16 cellular contexts compared by ENCODE assay signal in genomic region chr22:45172872-45173585, GRCh38. TPM values are rescaled to one million over a fixed set of nuclear protein-coding genes. Genes with fewer than 3 reads are reported as not detected.
DNase-seq lines count a peak whose midpoint lies in the region; ATAC-seq lines count a peak whose summit lies in the region.
"Had no signal": no experiment of that assay in that cellular context is flagged by ENCODE, and none has a peak within 500 bp of the region (broad histone marks: within the 10 kb centered on the region; RNA-seq: fewer than 3 reads in every experiment).

No MANE protein-coding gene starts in this region.

- H3K27ac ChIP-seq in KOPT-K1 (ENCODE audit: low read depth, low read length, poor library complexity, severe bottlenecking) (peak overlapping the region; percentile 94), trophoblast cell (ENCODE audit: low read depth, low read length) (no peak overlapping the region)
- H3K27ac ChIP-seq: brain microvascular endothelial cell, esophagus squamous epithelium, lower lobe of right lung had no signal

- H3K4me3 Mint-ChIP-seq in activated T-cell treated with anti-CD3 and anti-CD28 coated beads, Interleukin-2, amount 50 U/mL, for 72 hours: peak overlapping the region; percentile 60 to 63
- peak overlapping the region; percentile 46 for H3K4me3 Mint-ChIP-seq in activated naive CD8-positive, alpha-beta T cell treated with anti-CD3 and anti-CD28 coated beads for 36 hours
- no peak overlapping the region for H3K4me3 Mint-ChIP-seq in stimulated activated memory B cell treated with anti-CD40 and anti-IgM and Interleukin-4, amounts not matched to agents 10 μg/mL and 1 μg/mL and 100 μg/mL, for 72 hours

- H3K23ac ChIP-seq in trophoblast cell (ENCODE audit: low read length): no peak overlapping the region

- H3K4me2 ChIP-seq in trophoblast cell (ENCODE audit: low read length): no peak overlapping the region

- no CpG with 5 or more reads among the region's 8 CpGs for WGBS in trophoblast cell (ENCODE audit: extremely low coverage, insufficient coverage, insufficient read length)

- H2AK5ac ChIP-seq in trophoblast cell (ENCODE audit: low read length): no peak overlapping the region

- H4K8ac ChIP-seq in trophoblast cell (ENCODE audit: low read depth, low read length): no peak overlapping the region

- H3K9me3 ChIP-seq in KOPT-K1 (ENCODE audit: insufficient read depth, low read length, poor library complexity, severe bottlenecking) (no peaks in the 10 kb centered on the region), trophoblast cell (ENCODE audit: insufficient read depth, low read depth, low read length) (no peaks in the 10 kb centered on the region)
- H3K9me3 ChIP-seq: esophagus squamous epithelium, lower lobe of right lung had no signal

- no peak overlapping the region for H2BK5ac ChIP-seq in trophoblast cell (ENCODE audit: low read depth, low read length, poor library complexity)

- H3K14ac ChIP-seq in trophoblast cell (ENCODE audit: low read length): no peak overlapping the region

- H3K27me3 Mint-ChIP-seq in activated T-cell treated with anti-CD3 and anti-CD28 coated beads, Interleukin-2, amount 50 U/mL, for 72 hours (ENCODE audit: low read depth): no peaks in the 10 kb centered on the region
- no peaks in the 10 kb centered on the region for H3K27me3 Mint-ChIP-seq in activated naive CD8-positive, alpha-beta T cell treated with anti-CD3 and anti-CD28 coated beads for 36 hours
- no peaks in the 10 kb centered on the region for H3K27me3 Mint-ChIP-seq in stimulated activated memory B cell treated with anti-CD40 and anti-IgM and Interleukin-4, amounts not matched to agents 10 μg/mL and 1 μg/mL and 100 μg/mL, for 72 hours

- H4K91ac ChIP-seq in trophoblast cell (ENCODE audit: low read depth, low read length): no peak overlapping the region

- H3K4me1 ChIP-seq in trophoblast cell (ENCODE audit: control insufficient read depth in 1 of 2, insufficient read depth in 2 of 2, low read length in 2 of 2): peaks cover 2 to 6% of the 10 kb centered on the region in 2 experiments
- H3K4me1 ChIP-seq: lower lobe of right lung had no signal

- H3K79me1 ChIP-seq in trophoblast cell (ENCODE audit: low read length): peaks cover 5% of the 10 kb centered on the region

- no peak overlapping the region for H3K9ac ChIP-seq in trophoblast cell (ENCODE audit: low read length)

- DNase-seq in activated T-cell treated with anti-CD3 and anti-CD28 coated beads, Interleukin-2, amount 50 U/mL, for 72 hours: no peak
- DNase-seq in activated T-cell treated with anti-CD3 and anti-CD28 coated beads for 4 hours (no peak), trophoblast cell (no peak), COLO829 (ENCODE audit: low spot score) (no peak), AG08395 (ENCODE audit: low spot score) (no peak)
- DNase-seq in activated naive CD8-positive, alpha-beta T cell treated with anti-CD3 and anti-CD28 coated beads for 36 hours: no peak
- DNase-seq: activated CD4-positive, CD25-positive, alpha-beta regulatory T cell treated with anti-CD3 and anti-CD28 coated beads, Interleukin-2, amount 50 U/mL, for 72 hours; brain microvascular endothelial cell; DMS153; esophagus squamous epithelium; HCEC 1CT; lower lobe of right lung; NCI-H345; stimulated activated CD4-positive, alpha-beta T cell treated with anti-CD3 and anti-CD28 coated beads, Interleukin-12 subunit alpha, Interleukin-12 subunit beta, amount 100 ng/mL, for 4 hours had no signal

- H2BK12ac ChIP-seq in trophoblast cell (ENCODE audit: low read length): no peak overlapping the region

- H3K18ac ChIP-seq in trophoblast cell (ENCODE audit: low read length): peak overlapping the region; percentile 49

- no peak overlapping the region for H2BK120ac ChIP-seq in trophoblast cell (ENCODE audit: insufficient read depth, low read length, poor library complexity)

- H3K4me3 ChIP-seq in trophoblast cell (ENCODE audit: low read depth, low read length): no peak overlapping the region
- H3K4me3 ChIP-seq: esophagus squamous epithelium, lower lobe of right lung had no signal

- peak overlapping the region; percentile 89 for H3K4ac ChIP-seq in trophoblast cell (ENCODE audit: low read depth, low read length)

- H4K12ac ChIP-seq in trophoblast cell (ENCODE audit: low read depth, low read length): no peak overlapping the region

- H3K27me3 ChIP-seq in trophoblast cell (ENCODE audit: insufficient read depth, low read length): no peaks in the 10 kb centered on the region
- H3K27me3 ChIP-seq: brain microvascular endothelial cell, esophagus squamous epithelium had no signal

- H3K4me1 Mint-ChIP-seq in activated T-cell treated with anti-CD3 and anti-CD28 coated beads, Interleukin-2, amount 50 U/mL, for 72 hours (ENCODE audit: low read depth): peaks cover 78% of the 10 kb centered on the region
- H3K4me1 Mint-ChIP-seq in activated naive CD8-positive, alpha-beta T cell treated with anti-CD3 and anti-CD28 coated beads for 36 hours: peaks cover 68% of the 10 kb centered on the region
- peaks cover 23% of the 10 kb centered on the region for H3K4me1 Mint-ChIP-seq in stimulated activated memory B cell treated with anti-CD40 and anti-IgM and Interleukin-4, amounts not matched to agents 10 μg/mL and 1 μg/mL and 100 μg/mL, for 72 hours

- H3K36me3 ChIP-seq in KOPT-K1 (ENCODE audit: insufficient read depth, low read length): peaks cover 96% of the 10 kb centered on the region
- H3K36me3 ChIP-seq in trophoblast cell (ENCODE audit: control insufficient read depth in 1 of 2, insufficient read depth in 2 of 2, low read length in 2 of 2): peaks cover 41 to 61% of the 10 kb centered on the region in 2 experiments

- no peak overlapping the region for H2AFZ ChIP-seq in trophoblast cell (ENCODE audit: insufficient read depth, low read length, poor library complexity)

- peaks cover 2% of the 10 kb centered on the region for H3K79me2 ChIP-seq in trophoblast cell (ENCODE audit: control insufficient read depth, insufficient read depth, low read length, poor library complexity)

- no peaks in the 10 kb centered on the region for H3K9me3 Mint-ChIP-seq in activated T-cell treated with anti-CD3 and anti-CD28 coated beads, Interleukin-2, amount 50 U/mL, for 72 hours
- no peaks in the 10 kb centered on the region for H3K9me3 Mint-ChIP-seq in activated naive CD8-positive, alpha-beta T cell treated with anti-CD3 and anti-CD28 coated beads for 36 hours
- no peaks in the 10 kb centered on the region for H3K9me3 Mint-ChIP-seq in stimulated activated memory B cell treated with anti-CD40 and anti-IgM and Interleukin-4, amounts not matched to agents 10 μg/mL and 1 μg/mL and 100 μg/mL, for 72 hours

- H3K27ac Mint-ChIP-seq in activated T-cell treated with anti-CD3 and anti-CD28 coated beads, Interleukin-2, amount 50 U/mL, for 72 hours: peak overlapping the region; percentile 97
- H3K27ac Mint-ChIP-seq in activated naive CD8-positive, alpha-beta T cell treated with anti-CD3 and anti-CD28 coated beads for 36 hours: peak overlapping the region; percentile 84
- H3K27ac Mint-ChIP-seq in stimulated activated memory B cell treated with anti-CD40 and anti-IgM and Interleukin-4, amounts not matched to agents 10 μg/mL and 1 μg/mL and 100 μg/mL, for 72 hours: no peak overlapping the region

- H3K36me3 Mint-ChIP-seq in activated T-cell treated with anti-CD3 and anti-CD28 coated beads, Interleukin-2, amount 50 U/mL, for 72 hours (ENCODE audit: insufficient read depth in 2 of 2): peaks cover 20 to 54% of the 10 kb centered on the region in 2 donors
- H3K36me3 Mint-ChIP-seq in activated naive CD8-positive, alpha-beta T cell treated with anti-CD3 and anti-CD28 coated beads for 36 hours: peaks cover 63% of the 10 kb centered on the region
- H3K36me3 Mint-ChIP-seq in stimulated activated memory B cell treated with anti-CD40 and anti-IgM and Interleukin-4, amounts not matched to agents 10 μg/mL and 1 μg/mL and 100 μg/mL, for 72 hours: peaks cover 79% of the 10 kb centered on the region

- ATAC-seq in activated T-cell treated with anti-CD3 and anti-CD28 coated beads, Interleukin-2, amount 50 U/mL, for 72 hours (replicated peaks in 1 of 2): peak in 1 of 2 donors; percentile 36
- ATAC-seq in stimulated activated memory B cell treated with anti-CD40 and anti-IgM and Interleukin-4, amounts not matched to agents 10 μg/mL and 1 μg/mL and 100 μg/mL, for 72 hours: no peak
- ATAC-seq: lower lobe of right lung had no signal

RNA-seq across cellular contexts. Expression of gene NUP50, which starts 9.3 kb away (rescaled TPM):
- 100 to 1,000 TPM; 162 to 184 TPM for total RNA-seq in activated T-cell treated with anti-CD3 and anti-CD28 coated beads, Interleukin-2, amount 50 U/mL, for 72 hours
- total RNA-seq in activated naive CD8-positive, alpha-beta T cell treated with anti-CD3 and anti-CD28 coated beads for 36 hours: 100 to 1,000 TPM; 156 to 164 TPM
- 105 and 108 TPM in 2 replicates for polyA plus RNA-seq in trophoblast cell (2013)
